In the genomic region with DNA sequence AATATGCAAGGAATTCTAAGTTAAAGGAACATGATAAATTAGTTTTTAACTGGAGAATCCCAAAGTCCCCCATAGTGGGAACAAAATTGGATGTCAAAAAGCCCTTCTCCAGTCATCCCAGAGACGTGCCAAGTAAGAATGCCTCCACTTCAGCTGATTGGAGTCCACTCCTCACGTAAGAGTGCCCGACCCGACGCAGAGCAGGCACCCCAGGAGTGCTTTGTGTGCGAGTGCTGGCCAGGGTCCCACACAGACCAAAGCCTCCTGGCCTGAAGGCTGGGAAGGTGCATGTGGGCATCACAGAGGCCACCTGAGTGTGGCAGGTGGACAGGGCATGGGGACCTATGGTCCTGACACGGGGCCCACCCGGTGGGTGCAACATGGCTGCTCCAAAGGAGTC, we compare ENCODE assay signal across 1 cellular context.
TF ChIP-seq lines count a peak whose summit lies in the region.

No MANE protein-coding gene starts in this region.

TF ChIP-seq in IMR-90, 13 proteins besides CTCF, POLR2A, EP300 and RAD21:
- TF ChIP-seq NFE2L2 (IDR thresholded peaks at IDR 0.05; ENCODE audit: low read depth, low read length): no peak
- TF ChIP-seq SMC3 (IDR thresholded peaks at IDR 0.05; ENCODE audit: low read depth, low read length): no peak
- no peak for TF ChIP-seq RFX5 (IDR thresholded peaks at IDR 0.05; ENCODE audit: low read depth, low read length)
- TF ChIP-seq, protein P1, sequence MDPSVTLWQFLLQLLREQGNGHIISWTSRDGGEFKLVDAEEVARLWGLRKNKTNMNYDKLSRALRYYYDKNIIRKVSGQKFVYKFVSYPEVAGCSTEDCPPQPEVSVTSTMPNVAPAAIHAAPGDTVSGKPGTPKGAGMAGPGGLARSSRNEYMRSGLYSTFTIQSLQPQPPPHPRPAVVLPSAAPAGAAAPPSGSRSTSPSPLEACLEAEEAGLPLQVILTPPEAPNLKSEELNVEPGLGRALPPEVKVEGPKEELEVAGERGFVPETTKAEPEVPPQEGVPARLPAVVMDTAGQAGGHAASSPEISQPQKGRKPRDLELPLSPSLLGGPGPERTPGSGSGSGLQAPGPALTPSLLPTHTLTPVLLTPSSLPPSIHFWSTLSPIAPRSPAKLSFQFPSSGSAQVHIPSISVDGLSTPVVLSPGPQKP (IDR thresholded peaks at IDR 0.05; ENCODE audit: borderline replicate concordance, low read depth, low read length): no peak
- no peak for TF ChIP-seq MXI1 (IDR thresholded peaks at IDR 0.05; ENCODE audit: borderline replicate concordance, low read depth, low read length)
- TF ChIP-seq MAFK (IDR thresholded peaks at IDR 0.05; ENCODE audit: low read depth, low read length): no peak
- TF ChIP-seq MAZ (IDR thresholded peaks at IDR 0.05; ENCODE audit: borderline replicate concordance, low read depth, low read length): no peak
- TF ChIP-seq BHLHE40 (IDR thresholded peaks at IDR 0.05; ENCODE audit: low read depth, low read length): no peak
- TF ChIP-seq RCOR1 (IDR thresholded peaks at IDR 0.05; ENCODE audit: insufficient replicate concordance, low read length): no peak
- TF ChIP-seq, protein P2, sequence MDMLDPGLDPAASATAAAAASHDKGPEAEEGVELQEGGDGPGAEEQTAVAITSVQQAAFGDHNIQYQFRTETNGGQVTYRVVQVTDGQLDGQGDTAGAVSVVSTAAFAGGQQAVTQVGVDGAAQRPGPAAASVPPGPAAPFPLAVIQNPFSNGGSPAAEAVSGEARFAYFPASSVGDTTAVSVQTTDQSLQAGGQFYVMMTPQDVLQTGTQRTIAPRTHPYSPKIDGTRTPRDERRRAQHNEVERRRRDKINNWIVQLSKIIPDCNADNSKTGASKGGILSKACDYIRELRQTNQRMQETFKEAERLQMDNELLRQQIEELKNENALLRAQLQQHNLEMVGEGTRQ (IDR thresholded peaks at IDR 0.05; ENCODE audit: low read depth, low read length): no peak
- no peak for TF ChIP-seq FOS (IDR thresholded peaks at IDR 0.05; ENCODE audit: low read depth, low read length)
- TF ChIP-seq CHD1 (IDR thresholded peaks at IDR 0.05; ENCODE audit: low read depth, low read length): no peak
- no peak for TF ChIP-seq CEBPB (IDR thresholded peaks at IDR 0.05; ENCODE audit: low read depth, low read length)
